Comparison of ENCODE assay signal across 16 cellular contexts in genomic region chr6:54617730-54618129, GRCh38.
DNase-seq lines count a peak whose midpoint lies in the region; ATAC-seq and TF ChIP-seq lines count a peak whose summit lies in the region.
"Had no signal": no experiment of that assay in that cellular context is flagged by ENCODE, and none has a peak within 500 bp of the region (broad histone marks: within the 10 kb centered on the region; RNA-seq: fewer than 3 reads in every experiment).

No MANE protein-coding gene starts in this region.

- H3K27ac ChIP-seq in ascending aorta, result peak overlapping the region; percentile 40 to 60
- H3K27ac ChIP-seq in Peyer's patch, result no peak overlapping the region
- H3K27ac ChIP-seq: dorsolateral prefrontal cortex had no signal

- DNase-seq in H4 (ENCODE audit: low spot score) (peak; percentile 36), ascending aorta (ENCODE audit: low spot score in 2 of 2) (no peak), glomerular endothelial cell (ENCODE audit: extremely low read depth, low read depth, low spot score) (peak; percentile 25), Peyer's patch (no peak), foreskin melanocyte (no peak), DMS53 treated with DMSO at 0.1 percent for 48 hours (lab: John Stamatoyannopoulos, UW; ENCODE audit: unreplicated experiment) (no peak)
- DNase-seq: activated CD4-positive, alpha-beta T cell treated with anti-CD3 and anti-CD28 coated beads, Interleukin-2, amount 10 ng/mL, durations not matched to agents 7 days and 5 days; activated gamma-delta T cell treated with Interleukin-2 at 50 U/mL for 16 hours; DMS79 treated with DMSO at 0.1 percent for 48 hours; dorsolateral prefrontal cortex; NCI-H1436 treated with DMSO at 0.1 percent for 48 hours; stimulated activated CD4-positive, alpha-beta T cell treated with anti-CD3 and anti-CD28 coated beads, Interleukin-12 subunit alpha, Interleukin-12 subunit beta, amount 100 ng/mL, for 4 hours; stimulated activated CD8-positive, alpha-beta memory T cell treated with anti-CD3 and anti-CD28 coated beads, Interleukin-4, amount 100 ng/mL, for 48 hours; T-helper 1 cell had no signal

- H3K4me1 ChIP-seq in ascending aorta (peaks cover 0 to 4% of the 10 kb centered on the region in 2 donors), skeletal muscle satellite cell (ENCODE audit: control insufficient read depth, insufficient read depth, low read length) (peaks cover 12% of the 10 kb centered on the region), Peyer's patch (no peaks in the 10 kb centered on the region)

- no peak for ATAC-seq in HG03520 (IDR thresholded peaks at IDR 0.05; ENCODE audit: unreplicated experiment)

- H3K36me3 ChIP-seq in ascending aorta (no peaks in the 10 kb centered on the region), skeletal muscle satellite cell (ENCODE audit: insufficient read depth, low read length) (no peaks in the 10 kb centered on the region), Peyer's patch (no peaks in the 10 kb centered on the region)

- peak overlapping the region; percentile 33 for H3K9ac ChIP-seq in skeletal muscle satellite cell (ENCODE audit: low read depth, low read length)

- H3K4me3 ChIP-seq in ascending aorta (no peak overlapping the region), skeletal muscle satellite cell (ENCODE audit: low read length) (no peak overlapping the region), Peyer's patch (no peak overlapping the region)
- H3K4me3 ChIP-seq: dorsolateral prefrontal cortex had no signal

- TF ChIP-seq POLR2A in Peyer's patch (IDR thresholded peaks at IDR 0.05), result no peak

- H3K4me2 ChIP-seq in skeletal muscle satellite cell (ENCODE audit: low read length), result peak overlapping the region; percentile 6

- H3K27me3 ChIP-seq in ascending aorta (no peaks in the 10 kb centered on the region), skeletal muscle satellite cell (ENCODE audit: control insufficient read depth, insufficient read depth, low read length) (no peaks in the 10 kb centered on the region), Peyer's patch (no peaks in the 10 kb centered on the region)
- H3K27me3 ChIP-seq: dorsolateral prefrontal cortex had no signal

- no peaks in the 10 kb centered on the region for H3K9me3 ChIP-seq in ascending aorta
- H3K9me3 ChIP-seq in skeletal muscle satellite cell (replicated peaks; ENCODE audit: low read length), result no peaks in the 10 kb centered on the region
- H3K9me3 ChIP-seq in Peyer's patch, result no peaks in the 10 kb centered on the region

- intact Hi-C loops in ascending aorta (cut with DNase I), result no loop called here

- TF ChIP-seq CTCF in ascending aorta (IDR thresholded peaks at IDR 0.05), result no peak
- no peak for TF ChIP-seq CTCF in Peyer's patch (IDR thresholded peaks at IDR 0.05)

Comparison
In these comparisons a context has a peak if more than half of its experiments do, and no peak if none do; other contexts are left out.
1. DNase-seq: peak in H4 (single experiment) and glomerular endothelial cell (single experiment); none in ascending aorta (0 of 2), Peyer's patch (0 of 3), foreskin melanocyte (single experiment) and DMS53 treated with DMSO at 0.1 percent for 48 hours (single experiment).
2. H3K27ac ChIP-seq: peak in ascending aorta (2 of 2); none in Peyer's patch (0 of 4).